In genomic region chr6:35415065-35415880, GRCh38 we compare ENCODE assay signal across 8 cellular contexts. TPM values are rescaled to one million over a fixed set of nuclear protein-coding genes. Genes with fewer than 3 reads are reported as not detected.
DNase-seq lines count a peak whose midpoint lies in the region; ATAC-seq, FAIRE-seq and TF ChIP-seq lines count a peak whose summit lies in the region.

No MANE protein-coding gene starts in this region.

- H2AK5ac ChIP-seq in trophoblast cell (ENCODE audit: low read length) = no peak overlapping the region

- no peak overlapping the region for H3K4me2 ChIP-seq in trophoblast cell (ENCODE audit: low read length)

- FAIRE-seq in H54 (lab: Jason Lieb, UNC) = no peak

- H4K8ac ChIP-seq in trophoblast cell (ENCODE audit: low read depth, low read length) = no peak overlapping the region

- peaks cover 2% of the 10 kb centered on the region for H3K9me3 ChIP-seq in trophoblast cell (ENCODE audit: insufficient read depth, low read depth, low read length)

- H3K79me1 ChIP-seq in trophoblast cell (ENCODE audit: low read length) = no peaks in the 10 kb centered on the region

- no peaks in the 10 kb centered on the region for H3K79me2 ChIP-seq in trophoblast cell (ENCODE audit: control insufficient read depth, insufficient read depth, low read length, poor library complexity)

- no peak overlapping the region for H3K4ac ChIP-seq in trophoblast cell (ENCODE audit: low read depth, low read length)

- H3K9ac ChIP-seq in trophoblast cell (ENCODE audit: low read length) = no peak overlapping the region

- peaks cover 27 to 36% of the 10 kb centered on the region in 2 experiments for H3K36me3 ChIP-seq in trophoblast cell (ENCODE audit: control insufficient read depth in 1 of 2, insufficient read depth in 2 of 2, low read length in 2 of 2)

- DNase-seq in AG08396 (ENCODE audit: low spot score) (peak; percentile 90), H54 (ENCODE audit: insufficient read length, low spot score) (peak; percentile 65), NCI-H446 (lab: John Stamatoyannopoulos, UW) (peak; percentile 77 to 87), globus pallidus (ENCODE audit: low spot score) (peak; percentile 94), trophoblast cell (peak; percentile 72 to 82), LoVo (ENCODE audit: low spot score) (no peak)
- DNase-seq in activated effector memory CD4-positive, alpha-beta T cell treated with anti-CD3 and anti-CD28 coated beads, Interleukin-2, amount 50 U/mL, for 16 hours = peak; percentile 72

- no peak overlapping the region for H4K91ac ChIP-seq in trophoblast cell (ENCODE audit: low read depth, low read length)

- no peak overlapping the region for H3K18ac ChIP-seq in trophoblast cell (ENCODE audit: low read length)

- no peak overlapping the region for H2BK5ac ChIP-seq in trophoblast cell (ENCODE audit: low read depth, low read length, poor library complexity)

- no peak overlapping the region for H2BK12ac ChIP-seq in trophoblast cell (ENCODE audit: low read length)

- TF ChIP-seq POLR2A in H54 (IDR thresholded peaks at IDR 0.05; ENCODE audit: low read depth, low read length) = no peak

- H3K4me1 ChIP-seq in trophoblast cell (ENCODE audit: control insufficient read depth in 1 of 2, insufficient read depth in 2 of 2, low read length in 2 of 2) = no peaks in the 10 kb centered on the region

- WGBS in trophoblast cell (ENCODE audit: extremely low coverage, insufficient coverage, insufficient read length) = no CpG with 5 or more reads among the region's 7 CpGs

- H3K14ac ChIP-seq in trophoblast cell (ENCODE audit: low read length) = no peak overlapping the region

- H3K4me3 ChIP-seq in trophoblast cell (ENCODE audit: low read depth, low read length) = no peak overlapping the region

- no peaks in the 10 kb centered on the region for H3K27me3 ChIP-seq in trophoblast cell (ENCODE audit: insufficient read depth, low read length)

- ATAC-seq in HG03442 (IDR thresholded peaks at IDR 0.05; ENCODE audit: unreplicated experiment) = no peak

- H3K23ac ChIP-seq in trophoblast cell (ENCODE audit: low read length) = no peak overlapping the region

- no peak overlapping the region for H4K12ac ChIP-seq in trophoblast cell (ENCODE audit: low read depth, low read length)

- H3K27ac ChIP-seq in trophoblast cell (ENCODE audit: low read depth, low read length) = no peak overlapping the region

- H2BK120ac ChIP-seq in trophoblast cell (ENCODE audit: insufficient read depth, low read length, poor library complexity) = no peak overlapping the region

- H2AFZ ChIP-seq in trophoblast cell (ENCODE audit: insufficient read depth, low read length, poor library complexity) = no peak overlapping the region

RNA-seq across cellular contexts. Expression of gene FANCE, which starts 36.9 kb away (rescaled TPM):
- polyA plus RNA-seq in trophoblast cell (2013) = 11.4 and 11.5 TPM in 2 replicates

RNA-seq across cellular contexts. Expression of gene RPL10A, which starts 52.9 kb away (rescaled TPM):
- 1,387 and 1,493 TPM in 2 replicates for polyA plus RNA-seq in trophoblast cell (2013)
